In the genomic region with DNA sequence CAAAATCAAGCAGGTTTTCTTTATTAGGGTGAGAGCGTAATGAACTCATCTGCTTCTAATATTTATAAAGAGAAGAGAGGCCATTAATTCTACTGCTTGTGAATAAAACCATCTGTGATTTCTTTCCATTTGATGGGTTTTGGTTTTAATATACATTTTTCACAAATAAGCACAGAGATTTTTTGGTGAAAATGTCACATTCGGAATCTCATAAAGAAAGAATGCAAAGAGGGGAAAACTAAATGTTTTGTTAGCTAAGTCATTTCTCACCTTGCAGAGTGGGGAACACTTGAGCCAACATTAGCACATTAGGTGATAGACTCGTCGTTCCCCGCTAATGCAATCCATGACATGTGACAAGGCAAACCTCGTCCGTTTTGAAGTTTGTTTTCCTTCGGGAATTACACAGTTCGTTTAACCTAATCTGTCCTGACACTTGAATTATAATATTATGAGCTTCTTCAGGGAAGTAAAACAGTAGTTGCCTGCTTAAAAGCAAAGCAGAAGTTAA, we compare ENCODE assay signal across 8 cellular contexts.
DNase-seq lines count a peak whose midpoint lies in the region; ATAC-seq and TF ChIP-seq lines count a peak whose summit lies in the region.
"Had no signal": no experiment of that assay in that cellular context is flagged by ENCODE, and none has a peak within 500 bp of the region (broad histone marks: within the 10 kb centered on the region; RNA-seq: fewer than 3 reads in every experiment).

No MANE protein-coding gene starts in this region.

- H3K27me3 Mint-ChIP-seq in CD8-positive, alpha-beta memory T cell, result peaks cover 6 to 32% of the 10 kb centered on the region in 2 donors
- H3K27me3 Mint-ChIP-seq in IgD-negative memory B cell, result peaks cover 41% of the 10 kb centered on the region

- peak overlapping the region; percentile 85 for H2AFZ ChIP-seq in osteoblast (ENCODE audit: low read length)

- H3K4me1 Mint-ChIP-seq in CD8-positive, alpha-beta memory T cell, result peaks cover 39 to 55% (median 45%) of the 10 kb centered on the region in 3 donors
- H3K4me1 Mint-ChIP-seq in IgD-negative memory B cell, result peaks cover 11 to 16% (median 14%) of the 10 kb centered on the region in 3 donors

- no peaks in the 10 kb centered on the region for H3K9me3 ChIP-seq in CD8-positive, alpha-beta memory T cell (ENCODE audit: low read length)
- no peaks in the 10 kb centered on the region for H3K9me3 ChIP-seq in osteoblast (ENCODE audit: low read depth, low read length)

- TF ChIP-seq CTCF in coronary artery (IDR thresholded peaks at IDR 0.05) (no peak), osteoblast (IDR thresholded peaks at IDR 0.05; ENCODE audit: extremely low read depth, low read depth, low read length) (no peak)

- H3K4me3 Mint-ChIP-seq in CD8-positive, alpha-beta memory T cell, result peak overlapping the region; percentile 86 to 99 (median 91)
- peak overlapping the region in 3 of 4 donors; percentile 77 to 97 (median 86) for H3K4me3 Mint-ChIP-seq in IgD-negative memory B cell

- no peaks in the 10 kb centered on the region for H3K79me2 ChIP-seq in osteoblast (ENCODE audit: insufficient read depth, low read length)

- peaks cover 36% of the 10 kb centered on the region for H3K4me1 ChIP-seq in CD8-positive, alpha-beta memory T cell (ENCODE audit: insufficient read depth, low read length)
- peaks cover 17% of the 10 kb centered on the region for H3K4me1 ChIP-seq in osteoblast (ENCODE audit: insufficient read depth, low read length)

- peaks cover 14% of the 10 kb centered on the region for H3K27me3 ChIP-seq in CD8-positive, alpha-beta memory T cell (ENCODE audit: insufficient read depth, low read length, poor library complexity, severe bottlenecking)
- peaks cover 71% of the 10 kb centered on the region for H3K27me3 ChIP-seq in osteoblast (ENCODE audit: insufficient read depth, low read length)

- no peaks in the 10 kb centered on the region for H4K20me1 ChIP-seq in osteoblast (ENCODE audit: insufficient read depth, low read length)

- H3K27ac ChIP-seq in CD8-positive, alpha-beta memory T cell (ENCODE audit: low read depth, low read length), result peak overlapping the region; percentile 35
- H3K27ac ChIP-seq in coronary artery (peak overlapping the region in 1 of 2 donors; percentile 85), osteoblast (ENCODE audit: low read depth, low read length) (no peak overlapping the region)

- no peaks in the 10 kb centered on the region for H3K9me3 Mint-ChIP-seq in CD8-positive, alpha-beta memory T cell
- peaks cover 0 to 2% (median 0%) of the 10 kb centered on the region in 3 donors for H3K9me3 Mint-ChIP-seq in IgD-negative memory B cell

- H3K36me3 ChIP-seq in CD8-positive, alpha-beta memory T cell (ENCODE audit: insufficient read depth, low read length), result no peaks in the 10 kb centered on the region
- H3K36me3 ChIP-seq in osteoblast (ENCODE audit: insufficient read depth, low read length), result no peaks in the 10 kb centered on the region

- POLR2A ChIA-PET in CD8-positive, alpha-beta memory T cell (lab: Charles Lee), result no interaction called here

- peaks cover 0 to 2% (median 0%) of the 10 kb centered on the region in 3 donors for H3K36me3 Mint-ChIP-seq in CD8-positive, alpha-beta memory T cell
- no peaks in the 10 kb centered on the region for H3K36me3 Mint-ChIP-seq in IgD-negative memory B cell

- no peak for ATAC-seq in esophagus mucosa

- peak overlapping the region; percentile 81 to 95 (median 90) for H3K27ac Mint-ChIP-seq in CD8-positive, alpha-beta memory T cell
- no peak overlapping the region for H3K27ac Mint-ChIP-seq in IgD-negative memory B cell

- no peak for DNase-seq in CD8-positive, alpha-beta memory T cell
- DNase-seq in coronary artery (ENCODE audit: low spot score) (no peak), osteoblast (ENCODE audit: insufficient read length, low spot score, missing footprints) (no peak), NCI-H146 (lab: John Stamatoyannopoulos, UW) (no peak), LoVo (ENCODE audit: low spot score) (no peak)
- DNase-seq: SHP77 treated with DMSO at 0.1 percent for 48 hours had no signal

- peak overlapping the region; percentile 96 for H3K4me2 ChIP-seq in osteoblast (ENCODE audit: insufficient read depth, low read length)

- H3K4me3 ChIP-seq in CD8-positive, alpha-beta memory T cell (ENCODE audit: low read length), result peak overlapping the region; percentile 54
- peak overlapping the region; percentile 77 for H3K4me3 ChIP-seq in coronary artery
- H3K4me3 ChIP-seq in osteoblast (ENCODE audit: insufficient read depth, low read length), result peak overlapping the region; percentile 78

- CTCF ChIA-PET in CD8-positive, alpha-beta memory T cell (lab: Charles Lee), result interaction anchor here (1.1 to 5.3 kb wide), 6 partner anchors 15 to 121 kb away, joined by 3 to 25 read pairs (median 4); no protein-coding TSS in a partner anchor

Comparison
In these comparisons a context has a peak if more than half of its experiments do, and no peak if none do; other contexts are left out.
1. H3K27ac Mint-ChIP-seq: peak in CD8-positive, alpha-beta memory T cell (8 of 8); none in IgD-negative memory B cell (0 of 3).
2. Peak in every context shown above with its lines, with median percentiles within 50 percentile points of each other: H3K4me3 ChIP-seq.